8 cellular contexts compared by ENCODE assay signal in the genomic region with DNA sequence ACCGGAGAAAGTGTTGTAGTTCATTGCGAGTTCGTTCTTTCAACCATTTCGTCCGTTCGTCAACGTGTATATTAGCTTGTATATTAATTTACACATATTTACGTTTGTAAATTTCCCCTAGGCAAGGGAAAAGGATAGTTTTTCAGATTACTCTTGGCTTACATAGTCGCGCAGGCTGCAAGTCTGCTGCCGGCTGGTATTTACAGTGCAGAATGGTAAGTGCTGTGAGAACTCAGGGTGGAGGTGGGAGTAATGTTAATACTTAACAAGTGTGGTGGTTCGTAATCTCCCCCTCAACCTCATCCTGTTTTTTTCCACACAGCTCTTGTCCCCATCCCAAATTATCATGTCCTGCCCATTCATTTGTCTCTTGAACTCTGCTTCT. TPM values are rescaled to one million over a fixed set of nuclear protein-coding genes. Genes with fewer than 3 reads are reported as not detected.
DNase-seq lines count a peak whose midpoint lies in the region; ATAC-seq and TF ChIP-seq lines count a peak whose summit lies in the region.

No MANE protein-coding gene starts in this region.

- peak overlapping the region; percentile 63 for H3K4me2 ChIP-seq in KMS-11

- POLR2A ChIA-PET in CD4-positive, alpha-beta T cell (lab: Charles Lee) = interaction anchor here (0.6 to 2.8 kb wide), 23 partner anchors 9 to 553 kb away, joined by 3 to 20 read pairs (median 4); no protein-coding TSS in a partner anchor

- intact Hi-C loops in CD4-positive, alpha-beta T cell (cut with DNase I, micrococcal nuclease) = loop anchor here in 1 of 2 experiments (5.0 to 10.0 kb wide), 3 partner anchors 1333 to 1928 kb away; a partner anchor contains a TSS

- no peaks in the 10 kb centered on the region for H3K27me3 Mint-ChIP-seq in CD4-positive, alpha-beta T cell
- no peaks in the 10 kb centered on the region for H3K27me3 Mint-ChIP-seq in central memory CD8-positive, alpha-beta T cell
- peaks cover 13% of the 10 kb centered on the region for H3K27me3 Mint-ChIP-seq in mesothelial cell of epicardium (ENCODE audit: low read depth)

- H3K27me3 ChIP-seq in CD4-positive, alpha-beta T cell (ENCODE audit: control insufficient read depth, insufficient read depth, low read length) = no peaks in the 10 kb centered on the region
- no peaks in the 10 kb centered on the region for H3K27me3 ChIP-seq in KMS-11 (ENCODE audit: insufficient read depth, low read depth)

- H3K4me1 ChIP-seq in KMS-11 (ENCODE audit: low read depth, poor library complexity, severe bottlenecking) = peaks cover 14% of the 10 kb centered on the region

- no peaks in the 10 kb centered on the region for H3K9me3 ChIP-seq in CD4-positive, alpha-beta T cell (ENCODE audit: control insufficient read depth, low read length)

- peaks cover 45% of the 10 kb centered on the region for H3K4me1 Mint-ChIP-seq in CD4-positive, alpha-beta T cell (ENCODE audit: low read depth)
- H3K4me1 Mint-ChIP-seq in central memory CD8-positive, alpha-beta T cell = peaks cover 30% of the 10 kb centered on the region
- peaks cover 11% of the 10 kb centered on the region for H3K4me1 Mint-ChIP-seq in mesothelial cell of epicardium

- H2AFZ ChIP-seq in KMS-11 (ENCODE audit: low read depth) = peak overlapping the region; percentile 92

- no peaks in the 10 kb centered on the region for H4K20me1 ChIP-seq in KMS-11 (ENCODE audit: insufficient read depth)

- H3K36me3 ChIP-seq in KMS-11 (ENCODE audit: insufficient read depth) = no peaks in the 10 kb centered on the region

- CTCF ChIA-PET in CD4-positive, alpha-beta T cell (lab: Charles Lee) = interaction anchor here (0.8 to 3.0 kb wide), 13 partner anchors 10 to 1328 kb away, joined by 3 to 14 read pairs (median 4); a partner anchor contains a TSS

- no peak for DNase-seq in CD4-positive, alpha-beta T cell
- DNase-seq in central memory CD8-positive, alpha-beta T cell (ENCODE audit: low spot score in 2 of 2) = no peak
- no peak for DNase-seq in mesothelial cell of epicardium (ENCODE audit: low spot score in 2 of 2, unreplicated experiment in 2 of 2)
- DNase-seq in GM19238 (ENCODE audit: insufficient read length, low spot score) = no peak
- DNase-seq in midbrain (lab: John Stamatoyannopoulos, UW) = no peak
- no peak for DNase-seq in kidney glomerular epithelial cell (lab: John Stamatoyannopoulos, UW)
- no peak for DNase-seq in NCI-H446 (lab: John Stamatoyannopoulos, UW)

- peaks cover 16% of the 10 kb centered on the region for H3K36me3 Mint-ChIP-seq in CD4-positive, alpha-beta T cell (ENCODE audit: low read depth)
- peaks cover 8% of the 10 kb centered on the region for H3K36me3 Mint-ChIP-seq in central memory CD8-positive, alpha-beta T cell (ENCODE audit: insufficient read depth)
- peaks cover 3% of the 10 kb centered on the region for H3K36me3 Mint-ChIP-seq in mesothelial cell of epicardium

- peak; percentile 3 for ATAC-seq in CD4-positive, alpha-beta T cell (ENCODE audit: poor library complexity)
- ATAC-seq in central memory CD8-positive, alpha-beta T cell (replicated peaks; ENCODE audit: extremely low read depth, poor library complexity, severe bottlenecking) = peak; percentile 8

- peak overlapping the region; percentile 75 for H3K27ac ChIP-seq in CD4-positive, alpha-beta T cell (ENCODE audit: low read depth, low read length)
- peak overlapping the region; percentile 95 for H3K27ac ChIP-seq in KMS-11

- H3K79me2 ChIP-seq in KMS-11 (ENCODE audit: insufficient read depth, low read depth) = peaks cover 51% of the 10 kb centered on the region

- peak overlapping the region; percentile 95 for H3K27ac Mint-ChIP-seq in CD4-positive, alpha-beta T cell
- H3K27ac Mint-ChIP-seq in central memory CD8-positive, alpha-beta T cell (ENCODE audit: low read depth) = peak overlapping the region; percentile 96
- peak overlapping the region; percentile 99 for H3K27ac Mint-ChIP-seq in mesothelial cell of epicardium

- no peaks in the 10 kb centered on the region for H3K9me3 Mint-ChIP-seq in CD4-positive, alpha-beta T cell
- H3K9me3 Mint-ChIP-seq in central memory CD8-positive, alpha-beta T cell = no peaks in the 10 kb centered on the region
- no peaks in the 10 kb centered on the region for H3K9me3 Mint-ChIP-seq in mesothelial cell of epicardium

- peak overlapping the region; percentile 94 for H3K4me3 Mint-ChIP-seq in CD4-positive, alpha-beta T cell
- H3K4me3 Mint-ChIP-seq in central memory CD8-positive, alpha-beta T cell = peak overlapping the region; percentile 89
- peak overlapping the region; percentile 97 for H3K4me3 Mint-ChIP-seq in mesothelial cell of epicardium

- H3K4me3 ChIP-seq in KMS-11 (IDR thresholded peaks at IDR 0.05; ENCODE audit: insufficient read depth, low read depth, low read length) = no peak overlapping the region

- H3K9ac ChIP-seq in KMS-11 = peak overlapping the region; percentile 96

- TF ChIP-seq CTCF in CD4-positive, alpha-beta T cell (IDR thresholded peaks at IDR 0.05) = no peak
- 0 out of 2 replicates have a peak, but pooled peaks have one; percentile 13 for TF ChIP-seq CTCF in KMS-11 (conservative IDR thresholded peaks at IDR 0.05; ENCODE audit: low read depth, low read length)
- TF ChIP-seq CTCF in mesothelial cell of epicardium (IDR thresholded peaks at IDR 0.05; ENCODE audit: unreplicated experiment) = no peak

RNA-seq across cellular contexts. Expression of a gene that starts 0.8 kb away (rescaled TPM):
- total RNA-seq in CD4-positive, alpha-beta T cell = 10 to 100 TPM; 20.1 to 20.4 TPM
- total RNA-seq in mesothelial cell of epicardium = 27.8 to 31.6 TPM (median 28.5 TPM) in 3 replicates
